ENCODE assay signal across 8 cellular contexts in genomic region chr9:131407717-131408195, GRCh38. TPM values are rescaled to one million over a fixed set of nuclear protein-coding genes. Genes with fewer than 3 reads are reported as not detected.
DNase-seq lines count a peak whose midpoint lies in the region; ATAC-seq and TF ChIP-seq lines count a peak whose summit lies in the region.

No MANE protein-coding gene starts in this region.

- intact Hi-C loops in Caco-2 (cut with micrococcal nuclease; ENCODE audit: unreplicated experiment) = loop anchor here (10.0 kb wide), 1 partner anchor 53 kb away; no protein-coding TSS in a partner anchor
- intact Hi-C loops in left ventricle myocardium inferior (cut with micrococcal nuclease) = no loop called here

- TF ChIP-seq CTCF in Caco-2 (IDR thresholded peaks at IDR 0.05; ENCODE audit: insufficient read depth in 1 of 2, low read depth in 1 of 2, low read length in 1 of 2, severe bottlenecking in 1 of 2, unreplicated experiment in 1 of 2) (no peak), left ventricle myocardium inferior (IDR thresholded peaks at IDR 0.05; ENCODE audit: borderline replicate concordance) (peak; percentile 64)

- no peak overlapping the region for H3K9ac ChIP-seq in rectal smooth muscle tissue (ENCODE audit: low read length)

- H3K27me3 ChIP-seq in Caco-2 (replicated peaks; ENCODE audit: control insufficient read depth, insufficient read depth, low read length) (no peaks in the 10 kb centered on the region), left ventricle myocardium inferior (ENCODE audit: low read depth) (no peaks in the 10 kb centered on the region), rectal smooth muscle tissue (ENCODE audit: control insufficient read depth, insufficient read depth, low read length) (no peaks in the 10 kb centered on the region)

- H3K9me3 ChIP-seq in Caco-2 (no peaks in the 10 kb centered on the region), left ventricle myocardium inferior (replicated peaks) (no peaks in the 10 kb centered on the region)

- H3K27me3 Mint-ChIP-seq in Caco-2 (ENCODE audit: insufficient read depth, unreplicated experiment) = no peaks in the 10 kb centered on the region

- peak overlapping the region; percentile 54 for H3K27ac Mint-ChIP-seq in Caco-2 (ENCODE audit: unreplicated experiment)

- H3K4me3 Mint-ChIP-seq in Caco-2 (ENCODE audit: unreplicated experiment) = no peak overlapping the region

- H3K4me1 Mint-ChIP-seq in Caco-2 (ENCODE audit: low read depth, unreplicated experiment) = peaks cover 59% of the 10 kb centered on the region

- no peak for DNase-seq in Caco-2
- DNase-seq in NCI-H524 (lab: John Stamatoyannopoulos, UW) = peak; percentile 58 to 79
- DNase-seq in amniotic epithelial cell (ENCODE audit: low read depth) = peak; percentile 79
- DNase-seq in left ventricle myocardium inferior = peak; percentile 37
- DNase-seq in GM19238 (ENCODE audit: insufficient read length, low spot score) = no peak

- CTCF ChIA-PET in Caco-2 (lab: Charles Lee) = no interaction called here

- H3K4me1 ChIP-seq in Caco-2 = peaks cover 37% of the 10 kb centered on the region
- peaks cover 99% of the 10 kb centered on the region for H3K4me1 ChIP-seq in left ventricle myocardium inferior
- peaks cover 65% of the 10 kb centered on the region for H3K4me1 ChIP-seq in rectal smooth muscle tissue (ENCODE audit: control insufficient read depth, insufficient read depth, low read length)

- POLR2A ChIA-PET in Caco-2 (lab: Charles Lee) = no interaction called here

- no peaks in the 10 kb centered on the region for H3K9me3 Mint-ChIP-seq in Caco-2 (ENCODE audit: unreplicated experiment)

- peaks cover 72% of the 10 kb centered on the region for H3K36me3 Mint-ChIP-seq in Caco-2 (ENCODE audit: insufficient read depth, unreplicated experiment)

- H3K36me3 ChIP-seq in Caco-2 (ENCODE audit: control insufficient read depth, insufficient read depth, low read length) (no peaks in the 10 kb centered on the region; the same call in 1 of the 2 replicates), left ventricle myocardium inferior (no peaks in the 10 kb centered on the region), rectal smooth muscle tissue (ENCODE audit: control insufficient read depth, insufficient read depth, low read length) (no peaks in the 10 kb centered on the region)

- BruUV-seq in Caco-2 (replicated peaks; lab: Mats Ljungman, UMichigan) = no TSS peak

- H3K4me3 ChIP-seq in Caco-2 (ENCODE audit: low read depth, low read length) = no peak overlapping the region
- H3K4me3 ChIP-seq in left ventricle myocardium inferior = peak overlapping the region; percentile 46
- peak overlapping the region; percentile 16 for H3K4me3 ChIP-seq in rectal smooth muscle tissue (ENCODE audit: low read length)

- H3K27ac ChIP-seq in left ventricle myocardium inferior (replicated peaks) (peak overlapping the region; percentile 88), rectal smooth muscle tissue (ENCODE audit: low read depth, low read length) (peak overlapping the region; percentile 86)

- ATAC-seq in GM19455 (IDR thresholded peaks at IDR 0.05; ENCODE audit: unreplicated experiment) = no peak
- no peak for ATAC-seq in HG03280 (IDR thresholded peaks at IDR 0.05; ENCODE audit: unreplicated experiment)

RNA-seq across cellular contexts. Expression of gene PRRC2B, which starts 13.9 kb away (rescaled TPM):
- 219 and 235 TPM in 2 replicates for total RNA-seq in Caco-2 (2022)
- total RNA-seq in left ventricle myocardium inferior = 109 TPM

Comparison
In these comparisons a context has a peak if more than half of its experiments do, and no peak if none do; other contexts are left out.
1. DNase-seq: peak in NCI-H524 (2 of 2), amniotic epithelial cell (single experiment) and left ventricle myocardium inferior (single experiment); none in Caco-2 (0 of 2) and GM19238 (single experiment).